Comparison of ENCODE assay signal across 19 cellular contexts in the genomic region with DNA sequence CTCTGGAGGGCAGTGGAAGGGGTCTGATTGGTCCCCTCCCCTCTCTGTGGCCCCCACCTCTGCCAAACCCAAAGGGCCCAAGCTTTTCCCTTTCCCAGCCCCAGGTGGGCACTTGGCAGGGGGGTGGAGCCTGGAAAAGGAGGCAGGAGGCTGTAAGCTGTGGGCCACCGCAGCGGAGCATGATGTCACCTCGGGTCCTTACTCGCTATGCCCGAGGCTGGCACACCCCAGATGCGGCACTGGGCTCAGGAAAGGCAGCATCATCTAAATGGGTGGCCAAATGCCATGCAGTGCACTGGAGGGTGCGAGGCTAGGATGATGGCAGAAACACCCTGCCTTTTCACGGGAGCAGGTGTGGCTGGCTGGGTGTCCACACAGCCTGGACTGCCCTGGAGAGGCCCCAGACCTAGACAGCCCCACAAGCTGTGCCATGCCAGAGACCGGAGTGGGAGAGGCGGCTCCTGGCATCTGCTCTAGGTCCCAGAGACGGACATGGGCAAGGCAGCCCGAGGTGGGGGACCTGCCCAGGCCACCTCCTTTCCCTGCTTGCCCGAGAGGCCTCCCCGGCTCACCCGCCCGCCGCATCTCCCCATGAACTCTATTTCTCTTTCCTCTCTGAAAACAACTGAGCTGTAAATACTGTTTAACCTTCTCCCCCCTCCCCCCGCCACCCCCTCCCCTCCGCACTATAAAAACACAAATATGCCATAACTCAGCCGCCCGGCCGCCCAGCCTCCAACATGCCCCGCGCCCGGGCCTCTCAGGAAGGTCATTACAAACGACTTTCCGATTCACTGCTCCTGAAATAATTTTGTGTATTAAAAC.
DNase-seq lines count a peak whose midpoint lies in the region; ATAC-seq and TF ChIP-seq lines count a peak whose summit lies in the region.
"Had no signal": no experiment of that assay in that cellular context is flagged by ENCODE, and none has a peak within 500 bp of the region (broad histone marks: within the 10 kb centered on the region; RNA-seq: fewer than 3 reads in every experiment).

No MANE protein-coding gene starts in this region.

- H3K23me2 ChIP-seq in H9 (ENCODE audit: insufficient read length, low read depth, low read length, poor library complexity, severe bottlenecking), result no peaks in the 10 kb centered on the region

- no peak overlapping the region for H3K4ac ChIP-seq in H9 (ENCODE audit: low read depth, low read length)

- H3K9me3 ChIP-seq in H9 (ENCODE audit: control insufficient read depth, low read depth, low read length) (no peaks in the 10 kb centered on the region), right cardiac atrium (ENCODE audit: control insufficient read depth, low read length) (no peaks in the 10 kb centered on the region)
- H3K9me3 ChIP-seq in CD4-positive, alpha-beta memory T cell (ENCODE audit: control insufficient read depth in 1 of 2, low read length in 2 of 2), result no peaks in the 10 kb centered on the region
- H3K9me3 ChIP-seq: neutrophil had no signal

- peak overlapping the region; percentile 62 for H3K18ac ChIP-seq in H9 (ENCODE audit: insufficient read length, low read depth, low read length)

- no peak overlapping the region for H3T11ph ChIP-seq in H9 (ENCODE audit: low read length)

- no peaks in the 10 kb centered on the region for H3K36me3 ChIP-seq in CD4-positive, alpha-beta memory T cell (ENCODE audit: insufficient read depth, low read length)
- H3K36me3 ChIP-seq: neutrophil had no signal

- no peak overlapping the region for H3K4me2 ChIP-seq in H9 (ENCODE audit: insufficient read depth, insufficient read length, low read length)

- no peak overlapping the region for H2BK15ac ChIP-seq in H9 (ENCODE audit: low read depth, low read length)

- H2BK120ac ChIP-seq in H9 (ENCODE audit: low read depth, low read length, poor library complexity, severe bottlenecking), result no peak overlapping the region

- H3K4me3 ChIP-seq in right cardiac atrium (ENCODE audit: low read length), result no peak overlapping the region
- H3K4me3 ChIP-seq in CD4-positive, alpha-beta memory T cell (ENCODE audit: low read length in 2 of 2), result no peak overlapping the region
- H3K4me3 ChIP-seq: skin epidermis had no signal

- intact Hi-C loops in right cardiac atrium (cut with DNase I), result loop anchor here in 1 of 4 donors (10.0 kb wide), 1 partner anchor 193 kb away; no protein-coding TSS in a partner anchor
- intact Hi-C loops in CD4-positive, alpha-beta memory T cell (cut with micrococcal nuclease), result no loop called here

- H3K27me3 ChIP-seq in H9 (ENCODE audit: insufficient read depth, low read length), result no peaks in the 10 kb centered on the region
- H3K27me3 ChIP-seq in right cardiac atrium (ENCODE audit: control insufficient read depth, insufficient read depth), result no peaks in the 10 kb centered on the region
- no peaks in the 10 kb centered on the region for H3K27me3 ChIP-seq in CD4-positive, alpha-beta memory T cell (ENCODE audit: insufficient read depth, low read length)

- no peak overlapping the region for H3K56ac ChIP-seq in H9 (ENCODE audit: insufficient read length, low read depth, low read length)

- H4K5ac ChIP-seq in H9 (ENCODE audit: insufficient read length, low read depth, low read length), result no peak overlapping the region

- H3K4me3 Mint-ChIP-seq in H9, result no peak overlapping the region
- H3K4me3 Mint-ChIP-seq in CD4-positive, alpha-beta memory T cell, result no peak overlapping the region
- H3K4me3 Mint-ChIP-seq: activated CD8-positive, alpha-beta memory T cell treated with anti-CD3 and anti-CD28 coated beads, Interleukin-2, amount 10 ng/mL, durations not matched to agents 7 days and 5 days; stimulated activated effector memory CD8-positive, alpha-beta T cell treated with anti-CD3 and anti-CD28 coated beads, Interleukin-12 subunit alpha, Interleukin-12 subunit beta, amount 100 ng/mL, for 72 hours; T-cell had no signal

- no peaks in the 10 kb centered on the region; a peak in 1 of 7 replicates for H3K36me3 Mint-ChIP-seq in H9 (ENCODE audit: insufficient read depth in 1 of 3, low read depth in 3 of 3)
- H3K36me3 Mint-ChIP-seq in CD4-positive, alpha-beta memory T cell, result no peaks in the 10 kb centered on the region
- H3K36me3 Mint-ChIP-seq: activated CD8-positive, alpha-beta memory T cell treated with anti-CD3 and anti-CD28 coated beads, Interleukin-2, amount 10 ng/mL, durations not matched to agents 7 days and 5 days; T-cell had no signal

- no peaks in the 10 kb centered on the region for H4K20me1 ChIP-seq in H9 (ENCODE audit: control insufficient read depth, insufficient read depth, insufficient read length)

- H4K91ac ChIP-seq in H9 (ENCODE audit: insufficient read length, low read depth, low read length), result no peak overlapping the region

- CTCF ChIA-PET in CD4-positive, alpha-beta memory T cell (lab: Charles Lee; ENCODE audit: partially characterized antibody), result no interaction called here

- H3K27ac Mint-ChIP-seq in H9, result peak overlapping the region in 1 of 3 experiments; percentile 91; a peak in 1 of 7 replicates
- H3K27ac Mint-ChIP-seq in CD4-positive, alpha-beta memory T cell, result no peak overlapping the region
- H3K27ac Mint-ChIP-seq: activated CD8-positive, alpha-beta memory T cell treated with anti-CD3 and anti-CD28 coated beads, Interleukin-2, amount 10 ng/mL, durations not matched to agents 7 days and 5 days; stimulated activated effector memory CD8-positive, alpha-beta T cell treated with anti-CD3 and anti-CD28 coated beads, Interleukin-12 subunit alpha, Interleukin-12 subunit beta, amount 100 ng/mL, for 72 hours; T-cell had no signal

- ATAC-seq in right cardiac atrium (peak; percentile 7 to 37), GM19328 (IDR thresholded peaks at IDR 0.05; ENCODE audit: unreplicated experiment) (no peak), HG03432 (IDR thresholded peaks at IDR 0.05; ENCODE audit: unreplicated experiment) (no peak)
- ATAC-seq: activated CD8-positive, alpha-beta memory T cell treated with anti-CD3 and anti-CD28 coated beads, Interleukin-2, amount 10 ng/mL, durations not matched to agents 7 days and 5 days; stimulated activated effector memory CD8-positive, alpha-beta T cell treated with anti-CD3 and anti-CD28 coated beads, Interleukin-12 subunit alpha, Interleukin-12 subunit beta, amount 100 ng/mL, for 72 hours; T-cell had no signal

- POLR2A ChIA-PET in CD4-positive, alpha-beta memory T cell (lab: Charles Lee; ENCODE audit: partially characterized antibody), result no interaction called here

- H3K9me3 Mint-ChIP-seq in H9, result no peaks in the 10 kb centered on the region
- no peaks in the 10 kb centered on the region for H3K9me3 Mint-ChIP-seq in CD4-positive, alpha-beta memory T cell
- H3K9me3 Mint-ChIP-seq: stimulated activated effector memory CD8-positive, alpha-beta T cell treated with anti-CD3 and anti-CD28 coated beads, Interleukin-12 subunit alpha, Interleukin-12 subunit beta, amount 100 ng/mL, for 72 hours; T-cell had no signal

- H2BK5ac ChIP-seq in H9 (ENCODE audit: insufficient read length, low read length), result no peak overlapping the region

- no peak overlapping the region for H2BK20ac ChIP-seq in H9 (ENCODE audit: low read depth, low read length, poor library complexity, severe bottlenecking)

- H4K8ac ChIP-seq in H9 (replicated peaks; ENCODE audit: insufficient read length, low read depth, low read length), result no peak overlapping the region

- TF ChIP-seq CTCF in H9 (conservative IDR thresholded peaks at IDR 0.05) (no peak), VCaP (conservative IDR thresholded peaks at IDR 0.05) (no peak)

- no peak for DNase-seq in H9
- no peak for DNase-seq in right cardiac atrium
- peak; percentile 71 for DNase-seq in retina
- DNase-seq in CD4-positive, alpha-beta memory T cell, result no peak
- DNase-seq: activated CD8-positive, alpha-beta memory T cell treated with anti-CD3 and anti-CD28 coated beads, Interleukin-2, amount 10 ng/mL, durations not matched to agents 7 days and 5 days; activated gamma-delta T cell treated with Interleukin-2 at 50 U/mL for 16 hours; aorta; DMS79 treated with DMSO at 0.1 percent for 48 hours; GOT3; IMR-90; NCI-H1048; NCI-H446; T-cell had no signal

- H3K23ac ChIP-seq in H9 (ENCODE audit: insufficient read length, low read depth, low read length), result no peak overlapping the region

- no peak overlapping the region for H2AK5ac ChIP-seq in H9 (ENCODE audit: insufficient read length, low read length)

- H3K14ac ChIP-seq in H9 (ENCODE audit: insufficient read depth, low read length), result peak overlapping the region; percentile 81; the same call in 1 of the 2 replicates

- no peak overlapping the region for H2BK12ac ChIP-seq in H9 (ENCODE audit: insufficient read length, low read depth, low read length)

- no peaks in the 10 kb centered on the region for H3K27me3 Mint-ChIP-seq in H9 (ENCODE audit: low read depth)
- no peaks in the 10 kb centered on the region for H3K27me3 Mint-ChIP-seq in CD4-positive, alpha-beta memory T cell
- H3K27me3 Mint-ChIP-seq: activated CD8-positive, alpha-beta memory T cell treated with anti-CD3 and anti-CD28 coated beads, Interleukin-2, amount 10 ng/mL, durations not matched to agents 7 days and 5 days; T-cell had no signal

- H3K4me1 ChIP-seq in H9 (ENCODE audit: insufficient read depth, low read length) (no peaks in the 10 kb centered on the region; the same call in 1 of the 2 replicates), right cardiac atrium (ENCODE audit: control insufficient read depth, insufficient read depth, low read length) (peaks cover 5% of the 10 kb centered on the region)
- no peaks in the 10 kb centered on the region for H3K4me1 ChIP-seq in CD4-positive, alpha-beta memory T cell (ENCODE audit: insufficient read depth, low read length)

- H3K79me2 ChIP-seq in H9 (ENCODE audit: insufficient read depth, low read length), result no peaks in the 10 kb centered on the region

- no peak overlapping the region for H3K9ac ChIP-seq in H9 (ENCODE audit: extremely low read depth, insufficient read length, low read length)

- no peak overlapping the region for H3K27ac ChIP-seq in H9 (ENCODE audit: insufficient read length, low read depth, low read length)
- peak overlapping the region; percentile 98 for H3K27ac ChIP-seq in VCaP
- no peak overlapping the region for H3K27ac ChIP-seq in right cardiac atrium (ENCODE audit: low read length)
- no peak overlapping the region for H3K27ac ChIP-seq in CD4-positive, alpha-beta memory T cell (ENCODE audit: low read depth, low read length)
- H3K27ac ChIP-seq: neutrophil had no signal

- H2AFZ ChIP-seq in H9 (ENCODE audit: low read length), result no peak overlapping the region

- WGBS in H9 (ENCODE audit: extremely low coverage, insufficient read length, low lambda C conversion rate), result no CpG with 5 or more reads among the region's 27 CpGs
- WGBS in right cardiac atrium, result 70% methylated on average over 27 of the region's 27 CpGs

- H3K79me1 ChIP-seq in H9 (ENCODE audit: insufficient read depth, low read depth, low read length, poor library complexity, severe bottlenecking), result no peaks in the 10 kb centered on the region

- peaks cover 11 to 33% of the 10 kb centered on the region in 2 experiments for H3K4me1 Mint-ChIP-seq in H9
- peaks cover 2 to 7% (median 4%) of the 10 kb centered on the region in 4 donors for H3K4me1 Mint-ChIP-seq in CD4-positive, alpha-beta memory T cell
- H3K4me1 Mint-ChIP-seq: activated CD8-positive, alpha-beta memory T cell treated with anti-CD3 and anti-CD28 coated beads, Interleukin-2, amount 10 ng/mL, durations not matched to agents 7 days and 5 days had no signal

Comparison
In these comparisons a context has a peak if more than half of its experiments do, and no peak if none do; other contexts are left out.
1. ATAC-seq: peak in right cardiac atrium (2 of 2); none in GM19328 (single experiment) and HG03432 (single experiment).